Comparison of ENCODE assay signal across 18 cellular contexts in the genomic region with DNA sequence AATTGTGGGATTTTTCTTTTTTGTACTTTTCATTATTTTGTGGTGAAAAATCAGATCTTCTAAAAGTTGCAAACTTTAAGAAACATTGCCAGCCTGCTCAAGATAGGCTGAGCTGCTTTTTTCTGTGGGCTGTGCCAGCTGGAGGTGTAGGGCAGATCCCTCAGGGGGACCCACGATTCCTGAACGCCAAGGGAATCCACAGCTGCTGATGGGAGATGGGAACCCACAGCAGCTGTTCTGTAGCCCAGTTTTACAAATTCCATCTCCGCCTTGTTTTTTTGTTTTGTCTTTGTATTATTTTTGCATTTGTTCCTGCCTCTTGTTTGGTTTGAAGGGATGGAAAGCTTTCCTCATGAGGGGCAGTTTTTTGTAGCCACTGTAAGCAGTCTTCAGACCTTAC.
DNase-seq lines count a peak whose midpoint lies in the region; ATAC-seq and TF ChIP-seq lines count a peak whose summit lies in the region.
"Had no signal": no experiment of that assay in that cellular context is flagged by ENCODE, and none has a peak within 500 bp of the region (broad histone marks: within the 10 kb centered on the region; RNA-seq: fewer than 3 reads in every experiment).

No MANE protein-coding gene starts in this region.

- no peak overlapping the region for H2AFZ ChIP-seq in MM.1S (ENCODE audit: low read length)

- H3K4me3 ChIP-seq in breast epithelium (no peak overlapping the region), MM.1S (ENCODE audit: low read length) (no peak overlapping the region)
- H3K4me3 ChIP-seq: GM12878 had no signal

- peaks cover 11% of the 10 kb centered on the region; the same call in 1 of the 2 replicates for H3K79me2 ChIP-seq in MM.1S (ENCODE audit: low read length)

- no peaks in the 10 kb centered on the region for H3F3A ChIP-seq in MM.1S (ENCODE audit: insufficient read depth, low read length)

- peaks cover 0 to 6% of the 10 kb centered on the region in 2 donors for H3K9me3 ChIP-seq in breast epithelium
- no peaks in the 10 kb centered on the region for H3K9me3 ChIP-seq in MM.1S (replicated peaks; ENCODE audit: insufficient read depth, low read length)

- POLR2A ChIA-PET in MCF 10A (lab: Yijun Ruan, JAX), result no interaction called here

- H3K27me3 ChIP-seq in breast epithelium (no peaks in the 10 kb centered on the region), MM.1S (replicated peaks; ENCODE audit: insufficient read depth, low read length) (no peaks in the 10 kb centered on the region)

- BruUV-seq in MCF 10A (replicated peaks; lab: Mats Ljungman, UMichigan), result no TSS peak

- H3K4me1 Mint-ChIP-seq in MCF 10A (ENCODE audit: insufficient read depth, unreplicated experiment) (peaks cover 9% of the 10 kb centered on the region), immature natural killer cell (no peaks in the 10 kb centered on the region)
- peaks cover 4% of the 10 kb centered on the region for H3K4me1 Mint-ChIP-seq in activated T-helper 17 cell treated with anti-CD3 and anti-CD28 coated beads, Interleukin-2, amount 50 U/mL, for 72 hours

- DNase-seq in MCF 10A (ENCODE audit: unreplicated experiment) (no peak), breast epithelium (ENCODE audit: low spot score in 2 of 2) (no peak), MM.1S (no peak), immature natural killer cell (no peak), cerebellar nuclear complex (lab: John Stamatoyannopoulos, UW) (no peak), Kasumi-1 (lab: John Stamatoyannopoulos, UW) (no peak)
- DNase-seq: COR-L47, GF-D8, IMR-90, NCI-H1105 treated with DMSO at 0.1 percent for 48 hours, NCI-H1694, NCI-H2081 treated with DMSO at 0.1 percent for 48 hours, NCI-H345, NCI-H524 treated with DMSO at 0.1 percent for 48 hours, PC-3 had no signal

- no peak overlapping the region for H3K4me3 Mint-ChIP-seq in MCF 10A (ENCODE audit: unreplicated experiment)
- H3K4me3 Mint-ChIP-seq in activated T-helper 17 cell treated with anti-CD3 and anti-CD28 coated beads, Interleukin-2, amount 50 U/mL, for 72 hours, result peak overlapping the region; percentile 68
- H3K4me3 Mint-ChIP-seq in immature natural killer cell, result no peak overlapping the region
- H3K4me3 Mint-ChIP-seq: B cell had no signal

- H3K27me3 Mint-ChIP-seq in MCF 10A (ENCODE audit: insufficient read depth, unreplicated experiment), result no peaks in the 10 kb centered on the region
- no peaks in the 10 kb centered on the region for H3K27me3 Mint-ChIP-seq in activated T-helper 17 cell treated with anti-CD3 and anti-CD28 coated beads, Interleukin-2, amount 50 U/mL, for 72 hours
- H3K27me3 Mint-ChIP-seq in immature natural killer cell (ENCODE audit: low read depth in 3 of 3), result peaks cover 0 to 2% (median 2%) of the 10 kb centered on the region in 3 donors
- H3K27me3 Mint-ChIP-seq: B cell had no signal

- CTCF ChIA-PET in MCF 10A (lab: Yijun Ruan, JAX), result interaction anchor here (0.6 to 1.1 kb wide), 9 partner anchors 15 to 1341 kb away, joined by 3 to 7 read pairs (median 3); no protein-coding TSS in a partner anchor

- no peaks in the 10 kb centered on the region for H4K20me1 ChIP-seq in MM.1S (ENCODE audit: insufficient read depth, low read length)

- H3K4me1 ChIP-seq in breast epithelium, result no peaks in the 10 kb centered on the region
- peaks cover 11% of the 10 kb centered on the region for H3K4me1 ChIP-seq in MM.1S (ENCODE audit: low read length)

- H3K9me3 Mint-ChIP-seq in MCF 10A (ENCODE audit: unreplicated experiment) (peaks cover 12% of the 10 kb centered on the region), immature natural killer cell (peaks cover 0 to 10% (median 3%) of the 10 kb centered on the region in 6 donors)
- H3K9me3 Mint-ChIP-seq in activated T-helper 17 cell treated with anti-CD3 and anti-CD28 coated beads, Interleukin-2, amount 50 U/mL, for 72 hours, result no peaks in the 10 kb centered on the region

- H3K9me2 ChIP-seq in MM.1S (replicated peaks; ENCODE audit: insufficient read depth, low read length), result no peaks in the 10 kb centered on the region

- TF ChIP-seq CTCF in MCF 10A (IDR thresholded peaks at IDR 0.05; ENCODE audit: unreplicated experiment) (no peak), breast epithelium (IDR thresholded peaks at IDR 0.05) (no peak), MM.1S (IDR thresholded peaks at IDR 0.05; ENCODE audit: low read length) (no peak)

- peaks cover 26% of the 10 kb centered on the region for H3K36me3 Mint-ChIP-seq in MCF 10A (ENCODE audit: insufficient read depth, unreplicated experiment)
- no peaks in the 10 kb centered on the region for H3K36me3 Mint-ChIP-seq in activated T-helper 17 cell treated with anti-CD3 and anti-CD28 coated beads, Interleukin-2, amount 50 U/mL, for 72 hours (ENCODE audit: low read depth)
- H3K36me3 Mint-ChIP-seq in immature natural killer cell, result no peaks in the 10 kb centered on the region

- H3K9ac ChIP-seq in MM.1S (ENCODE audit: low read length), result no peak overlapping the region

- H3K27ac Mint-ChIP-seq in MCF 10A (ENCODE audit: low read depth, unreplicated experiment) (peak overlapping the region; percentile 28), immature natural killer cell (no peak overlapping the region)
- peak overlapping the region; percentile 56 for H3K27ac Mint-ChIP-seq in activated T-helper 17 cell treated with anti-CD3 and anti-CD28 coated beads, Interleukin-2, amount 50 U/mL, for 72 hours
- H3K27ac Mint-ChIP-seq: B cell had no signal

- intact Hi-C loops in MCF 10A (cut with micrococcal nuclease) (no loop called here), breast epithelium (cut with DNase I; ENCODE audit: low total_unique reads) (no loop called here)

- H3K4me2 ChIP-seq in MM.1S (ENCODE audit: low read depth, low read length), result peak overlapping the region; percentile 51; the same call in 1 of the 2 replicates

- no peak for ATAC-seq in activated T-helper 17 cell treated with anti-CD3 and anti-CD28 coated beads, Interleukin-2, amount 50 U/mL, for 72 hours (replicated peaks)
- ATAC-seq: PC-3 had no signal

- H3K36me3 ChIP-seq in breast epithelium (no peaks in the 10 kb centered on the region), MM.1S (replicated peaks; ENCODE audit: insufficient read depth, low read length) (0 out of 2 replicates have a peak, but pooled peaks cover under 1% of the 10 kb centered on the region)

- no peak for TF ChIP-seq POLR2A in breast epithelium (IDR thresholded peaks at IDR 0.05)

- H3K27ac ChIP-seq in breast epithelium (no peak overlapping the region), MM.1S (ENCODE audit: low read length) (no peak overlapping the region)

Comparison
In these comparisons a context has a peak if more than half of its experiments do, and no peak if none do; other contexts are left out.
1. H3K27ac Mint-ChIP-seq: peak in MCF 10A (single experiment) and activated T-helper 17 cell treated with anti-CD3 and anti-CD28 coated beads, Interleukin-2, amount 50 U/mL, for 72 hours (single experiment); none in immature natural killer cell (0 of 6).